1 cellular context compared by ENCODE assay signal in the genomic region with DNA sequence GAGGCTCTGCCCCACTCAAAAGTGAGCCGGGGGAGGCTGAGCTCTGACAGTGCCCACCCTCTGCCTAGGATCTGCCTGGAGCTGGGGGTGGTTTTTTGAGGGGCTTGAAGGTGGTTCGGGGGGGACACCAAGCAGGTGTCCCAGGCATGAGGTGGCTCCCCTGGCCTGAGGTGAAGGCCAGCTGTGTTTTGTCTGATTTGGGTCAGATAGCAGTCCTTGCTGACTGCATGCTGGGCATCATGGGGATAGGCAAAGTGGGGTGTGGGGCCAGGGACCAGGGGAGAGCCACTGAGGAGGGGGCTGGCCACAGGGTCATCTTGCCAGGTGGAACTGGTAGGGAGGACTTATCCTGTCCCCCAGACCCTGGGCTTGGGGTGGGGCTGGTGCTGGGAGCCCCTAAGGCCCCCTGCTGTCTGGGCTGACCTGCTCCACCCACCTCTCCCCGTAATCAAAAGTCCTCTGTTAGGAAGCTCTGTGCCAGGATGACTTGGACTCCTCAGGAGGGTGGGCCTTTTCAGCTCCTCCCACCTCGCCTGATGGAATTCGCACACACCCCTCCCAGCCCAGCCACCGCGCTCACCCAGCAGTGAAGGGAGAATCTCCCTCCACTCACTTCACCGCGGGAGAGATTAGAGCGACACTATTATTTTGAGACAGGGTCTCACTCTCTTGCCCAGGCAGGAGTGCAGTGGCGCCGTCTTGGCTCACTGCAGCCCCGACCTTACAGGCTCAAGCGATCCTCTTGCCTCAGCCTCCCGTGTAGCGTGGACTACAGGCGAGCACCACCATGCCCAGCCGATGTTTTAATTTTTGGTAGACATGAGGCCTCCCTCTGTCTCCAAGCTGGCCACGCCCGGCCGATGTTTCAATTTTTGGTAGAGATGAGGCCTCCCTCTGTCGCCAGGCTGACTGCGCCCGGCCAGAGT.
TF ChIP-seq lines count a peak whose summit lies in the region.

No MANE protein-coding gene starts in this region.

TF ChIP-seq in HepG2, 621 proteins besides CTCF, POLR2A, EP300 and RAD21 (continued from another document and continues in another):
- TF ChIP-seq MED13 (CRISPR knock-in tag; IDR thresholded peaks at IDR 0.05) = 0 out of 2 replicates have a peak, but pooled peaks have one; percentile 60
- peak; percentile 90; the same call in 1 of the 2 replicates for TF ChIP-seq ZNF460 (CRISPR knock-in tag; IDR thresholded peaks at IDR 0.05; ENCODE audit: borderline replicate concordance)
- TF ChIP-seq, protein P1, sequence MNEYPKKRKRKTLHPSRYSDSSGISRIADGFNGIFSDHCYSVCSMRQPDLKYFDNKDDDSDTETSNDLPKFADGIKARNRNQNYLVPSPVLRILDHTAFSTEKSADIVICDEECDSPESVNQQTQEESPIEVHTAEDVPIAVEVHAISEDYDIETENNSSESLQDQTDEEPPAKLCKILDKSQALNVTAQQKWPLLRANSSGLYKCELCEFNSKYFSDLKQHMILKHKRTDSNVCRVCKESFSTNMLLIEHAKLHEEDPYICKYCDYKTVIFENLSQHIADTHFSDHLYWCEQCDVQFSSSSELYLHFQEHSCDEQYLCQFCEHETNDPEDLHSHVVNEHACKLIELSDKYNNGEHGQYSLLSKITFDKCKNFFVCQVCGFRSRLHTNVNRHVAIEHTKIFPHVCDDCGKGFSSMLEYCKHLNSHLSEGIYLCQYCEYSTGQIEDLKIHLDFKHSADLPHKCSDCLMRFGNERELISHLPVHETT (CRISPR knock-in tag; conservative IDR thresholded peaks at IDR 0.05) = no peak
- TF ChIP-seq STAG1 (CRISPR knock-in tag; IDR thresholded peaks at IDR 0.05) = no peak
- TF ChIP-seq, protein P2, sequence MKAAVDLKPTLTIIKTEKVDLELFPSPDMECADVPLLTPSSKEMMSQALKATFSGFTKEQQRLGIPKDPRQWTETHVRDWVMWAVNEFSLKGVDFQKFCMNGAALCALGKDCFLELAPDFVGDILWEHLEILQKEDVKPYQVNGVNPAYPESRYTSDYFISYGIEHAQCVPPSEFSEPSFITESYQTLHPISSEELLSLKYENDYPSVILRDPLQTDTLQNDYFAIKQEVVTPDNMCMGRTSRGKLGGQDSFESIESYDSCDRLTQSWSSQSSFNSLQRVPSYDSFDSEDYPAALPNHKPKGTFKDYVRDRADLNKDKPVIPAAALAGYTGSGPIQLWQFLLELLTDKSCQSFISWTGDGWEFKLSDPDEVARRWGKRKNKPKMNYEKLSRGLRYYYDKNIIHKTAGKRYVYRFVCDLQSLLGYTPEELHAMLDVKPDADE (CRISPR knock-in tag; IDR thresholded peaks at IDR 0.05) = 0 out of 2 replicates have a peak, but pooled peaks have one; percentile 26
- TF ChIP-seq, protein P3, sequence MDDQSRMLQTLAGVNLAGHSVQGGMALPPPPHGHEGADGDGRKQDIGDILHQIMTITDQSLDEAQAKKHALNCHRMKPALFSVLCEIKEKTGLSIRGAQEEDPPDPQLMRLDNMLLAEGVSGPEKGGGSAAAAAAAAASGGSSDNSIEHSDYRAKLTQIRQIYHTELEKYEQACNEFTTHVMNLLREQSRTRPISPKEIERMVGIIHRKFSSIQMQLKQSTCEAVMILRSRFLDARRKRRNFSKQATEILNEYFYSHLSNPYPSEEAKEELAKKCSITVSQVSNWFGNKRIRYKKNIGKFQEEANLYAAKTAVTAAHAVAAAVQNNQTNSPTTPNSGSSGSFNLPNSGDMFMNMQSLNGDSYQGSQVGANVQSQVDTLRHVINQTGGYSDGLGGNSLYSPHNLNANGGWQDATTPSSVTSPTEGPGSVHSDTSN (CRISPR knock-in tag; IDR thresholded peaks at IDR 0.05; ENCODE audit: borderline replicate concordance) = no peak
- TF ChIP-seq ZBTB7B (CRISPR knock-in tag; IDR thresholded peaks at IDR 0.05) = peak; percentile 62; the same call in 1 of the 2 replicates
- TF ChIP-seq, protein P4, sequence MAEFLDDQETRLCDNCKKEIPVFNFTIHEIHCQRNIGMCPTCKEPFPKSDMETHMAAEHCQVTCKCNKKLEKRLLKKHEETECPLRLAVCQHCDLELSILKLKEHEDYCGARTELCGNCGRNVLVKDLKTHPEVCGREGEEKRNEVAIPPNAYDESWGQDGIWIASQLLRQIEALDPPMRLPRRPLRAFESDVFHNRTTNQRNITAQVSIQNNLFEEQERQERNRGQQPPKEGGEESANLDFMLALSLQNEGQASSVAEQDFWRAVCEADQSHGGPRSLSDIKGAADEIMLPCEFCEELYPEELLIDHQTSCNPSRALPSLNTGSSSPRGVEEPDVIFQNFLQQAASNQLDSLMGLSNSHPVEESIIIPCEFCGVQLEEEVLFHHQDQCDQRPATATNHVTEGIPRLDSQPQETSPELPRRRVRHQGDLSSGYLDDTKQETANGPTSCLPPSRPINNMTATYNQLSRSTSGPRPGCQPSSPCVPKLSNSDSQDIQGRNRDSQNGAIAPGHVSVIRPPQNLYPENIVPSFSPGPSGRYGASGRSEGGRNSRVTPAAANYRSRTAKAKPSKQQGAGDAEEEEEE (CRISPR knock-in tag; IDR thresholded peaks at IDR 0.05; ENCODE audit: borderline replicate concordance) = no peak
- TF ChIP-seq MIER3 (CRISPR knock-in tag; IDR thresholded peaks at IDR 0.05; ENCODE audit: borderline replicate concordance) = no peak
- TF ChIP-seq, protein P5, sequence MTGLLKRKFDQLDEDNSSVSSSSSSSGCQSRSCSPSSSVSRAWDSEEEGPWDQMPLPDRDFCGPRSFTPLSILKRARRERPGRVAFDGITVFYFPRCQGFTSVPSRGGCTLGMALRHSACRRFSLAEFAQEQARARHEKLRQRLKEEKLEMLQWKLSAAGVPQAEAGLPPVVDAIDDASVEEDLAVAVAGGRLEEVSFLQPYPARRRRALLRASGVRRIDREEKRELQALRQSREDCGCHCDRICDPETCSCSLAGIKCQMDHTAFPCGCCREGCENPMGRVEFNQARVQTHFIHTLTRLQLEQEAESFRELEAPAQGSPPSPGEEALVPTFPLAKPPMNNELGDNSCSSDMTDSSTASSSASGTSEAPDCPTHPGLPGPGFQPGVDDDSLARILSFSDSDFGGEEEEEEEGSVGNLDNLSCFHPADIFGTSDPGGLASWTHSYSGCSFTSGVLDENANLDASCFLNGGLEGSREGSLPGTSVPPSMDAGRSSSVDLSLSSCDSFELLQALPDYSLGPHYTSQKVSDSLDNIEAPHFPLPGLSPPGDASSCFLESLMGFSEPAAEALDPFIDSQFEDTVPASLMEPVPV (CRISPR knock-in tag; IDR thresholded peaks at IDR 0.05) = peak; percentile 36; the same call in 1 of the 2 replicates
- no peak for TF ChIP-seq CC2D1A (CRISPR knock-in tag; IDR thresholded peaks at IDR 0.05)
- TF ChIP-seq ZNF160 (CRISPR knock-in tag; IDR thresholded peaks at IDR 0.05) = no peak
- no peak for TF ChIP-seq ZNF557 (CRISPR knock-in tag; IDR thresholded peaks at IDR 0.05)
- TF ChIP-seq, protein P6, sequence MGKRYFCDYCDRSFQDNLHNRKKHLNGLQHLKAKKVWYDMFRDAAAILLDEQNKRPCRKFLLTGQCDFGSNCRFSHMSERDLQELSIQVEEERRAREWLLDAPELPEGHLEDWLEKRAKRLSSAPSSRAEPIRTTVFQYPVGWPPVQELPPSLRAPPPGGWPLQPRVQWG (CRISPR knock-in tag; IDR thresholded peaks at IDR 0.05; ENCODE audit: borderline replicate concordance, low read depth) = no peak
- TF ChIP-seq, protein P7, sequence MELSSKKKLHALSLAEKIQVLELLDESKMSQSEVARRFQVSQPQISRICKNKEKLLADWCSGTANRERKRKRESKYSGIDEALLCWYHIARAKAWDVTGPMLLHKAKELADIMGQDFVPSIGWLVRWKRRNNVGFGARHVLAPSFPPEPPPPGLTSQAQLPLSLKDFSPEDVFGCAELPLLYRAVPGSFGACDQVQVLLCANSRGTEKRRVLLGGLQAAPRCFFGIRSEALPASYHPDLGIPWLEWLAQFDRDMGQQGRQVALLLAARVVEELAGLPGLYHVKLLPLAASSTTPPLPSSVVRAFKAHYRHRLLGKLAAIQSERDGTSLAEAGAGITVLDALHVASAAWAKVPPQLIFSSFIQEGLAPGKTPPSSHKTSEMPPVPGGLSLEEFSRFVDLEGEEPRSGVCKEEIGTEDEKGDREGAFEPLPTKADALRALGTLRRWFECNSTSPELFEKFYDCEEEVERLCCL (CRISPR knock-in tag; IDR thresholded peaks at IDR 0.05; ENCODE audit: borderline replicate concordance) = no peak
- TF ChIP-seq ZBTB8A (CRISPR knock-in tag; IDR thresholded peaks at IDR 0.05; ENCODE audit: borderline replicate concordance, low read depth) = no peak
- 0 out of 2 replicates have a peak, but pooled peaks have one; percentile 54 for TF ChIP-seq CCDC6 (CRISPR knock-in tag; IDR thresholded peaks at IDR 0.05)
- TF ChIP-seq, protein P8, sequence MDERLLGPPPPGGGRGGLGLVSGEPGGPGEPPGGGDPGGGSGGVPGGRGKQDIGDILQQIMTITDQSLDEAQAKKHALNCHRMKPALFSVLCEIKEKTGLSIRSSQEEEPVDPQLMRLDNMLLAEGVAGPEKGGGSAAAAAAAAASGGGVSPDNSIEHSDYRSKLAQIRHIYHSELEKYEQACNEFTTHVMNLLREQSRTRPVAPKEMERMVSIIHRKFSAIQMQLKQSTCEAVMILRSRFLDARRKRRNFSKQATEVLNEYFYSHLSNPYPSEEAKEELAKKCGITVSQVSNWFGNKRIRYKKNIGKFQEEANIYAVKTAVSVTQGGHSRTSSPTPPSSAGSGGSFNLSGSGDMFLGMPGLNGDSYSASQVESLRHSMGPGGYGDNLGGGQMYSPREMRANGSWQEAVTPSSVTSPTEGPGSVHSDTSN (CRISPR knock-in tag; IDR thresholded peaks at IDR 0.05) = no peak
- peak; percentile 50; the same call in 1 of the 2 replicates for TF ChIP-seq RXRA (CRISPR knock-in tag; IDR thresholded peaks at IDR 0.05)
- TF ChIP-seq NRL (CRISPR knock-in tag; IDR thresholded peaks at IDR 0.05; ENCODE audit: borderline replicate concordance) = no peak; the same call in 1 of the 2 replicates
- TF ChIP-seq ZNF264 (CRISPR knock-in tag; IDR thresholded peaks at IDR 0.05) = no peak
- TF ChIP-seq ZNF232 (CRISPR knock-in tag; IDR thresholded peaks at IDR 0.05; ENCODE audit: borderline replicate concordance) = no peak
- TF ChIP-seq, protein P9, sequence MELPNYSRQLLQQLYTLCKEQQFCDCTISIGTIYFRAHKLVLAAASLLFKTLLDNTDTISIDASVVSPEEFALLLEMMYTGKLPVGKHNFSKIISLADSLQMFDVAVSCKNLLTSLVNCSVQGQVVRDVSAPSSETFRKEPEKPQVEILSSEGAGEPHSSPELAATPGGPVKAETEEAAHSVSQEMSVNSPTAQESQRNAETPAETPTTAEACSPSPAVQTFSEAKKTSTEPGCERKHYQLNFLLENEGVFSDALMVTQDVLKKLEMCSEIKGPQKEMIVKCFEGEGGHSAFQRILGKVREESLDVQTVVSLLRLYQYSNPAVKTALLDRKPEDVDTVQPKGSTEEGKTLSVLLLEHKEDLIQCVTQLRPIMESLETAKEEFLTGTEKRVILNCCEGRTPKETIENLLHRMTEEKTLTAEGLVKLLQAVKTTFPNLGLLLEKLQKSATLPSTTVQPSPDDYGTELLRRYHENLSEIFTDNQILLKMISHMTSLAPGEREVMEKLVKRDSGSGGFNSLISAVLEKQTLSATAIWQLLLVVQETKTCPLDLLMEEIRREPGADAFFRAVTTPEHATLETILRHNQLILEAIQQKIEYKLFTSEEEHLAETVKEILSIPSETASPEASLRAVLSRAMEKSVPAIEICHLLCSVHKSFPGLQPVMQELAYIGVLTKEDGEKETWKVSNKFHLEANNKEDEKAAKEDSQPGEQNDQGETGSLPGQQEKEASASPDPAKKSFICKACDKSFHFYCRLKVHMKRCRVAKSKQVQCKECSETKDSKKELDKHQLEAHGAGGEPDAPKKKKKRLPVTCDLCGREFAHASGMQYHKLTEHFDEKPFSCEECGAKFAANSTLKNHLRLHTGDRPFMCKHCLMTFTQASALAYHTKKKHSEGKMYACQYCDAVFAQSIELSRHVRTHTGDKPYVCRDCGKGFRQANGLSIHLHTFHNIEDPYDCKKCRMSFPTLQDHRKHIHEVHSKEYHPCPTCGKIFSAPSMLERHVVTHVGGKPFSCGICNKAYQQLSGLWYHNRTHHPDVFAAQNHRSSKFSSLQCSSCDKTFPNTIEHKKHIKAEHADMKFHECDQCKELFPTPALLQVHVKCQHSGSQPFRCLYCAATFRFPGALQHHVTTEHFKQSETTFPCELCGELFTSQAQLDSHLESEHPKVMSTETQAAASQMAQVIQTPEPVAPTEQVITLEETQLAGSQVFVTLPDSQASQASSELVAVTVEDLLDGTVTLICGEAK (IDR thresholded peaks at IDR 0.05) = no peak
- TF ChIP-seq, protein P9 (CRISPR knock-in tag; IDR thresholded peaks at IDR 0.05) = no peak
- TF ChIP-seq, protein P10, sequence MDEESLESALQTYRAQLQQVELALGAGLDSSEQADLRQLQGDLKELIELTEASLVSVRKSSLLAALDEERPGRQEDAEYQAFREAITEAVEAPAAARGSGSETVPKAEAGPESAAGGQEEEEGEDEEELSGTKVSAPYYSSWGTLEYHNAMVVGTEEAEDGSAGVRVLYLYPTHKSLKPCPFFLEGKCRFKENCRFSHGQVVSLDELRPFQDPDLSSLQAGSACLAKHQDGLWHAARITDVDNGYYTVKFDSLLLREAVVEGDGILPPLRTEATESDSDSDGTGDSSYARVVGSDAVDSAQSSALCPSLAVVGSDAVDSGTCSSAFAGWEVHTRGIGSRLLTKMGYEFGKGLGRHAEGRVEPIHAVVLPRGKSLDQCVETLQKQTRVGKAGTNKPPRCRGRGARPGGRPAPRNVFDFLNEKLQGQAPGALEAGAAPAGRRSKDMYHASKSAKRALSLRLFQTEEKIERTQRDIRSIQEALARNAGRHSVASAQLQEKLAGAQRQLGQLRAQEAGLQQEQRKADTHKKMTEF (CRISPR knock-in tag; IDR thresholded peaks at IDR 0.05) = no peak
- TF ChIP-seq ZSCAN21 (CRISPR knock-in tag; IDR thresholded peaks at IDR 0.05; ENCODE audit: borderline replicate concordance) = no peak
- TF ChIP-seq JUN (CRISPR knock-in tag; IDR thresholded peaks at IDR 0.05) = no peak
- no peak for TF ChIP-seq KAT8 (CRISPR knock-in tag; IDR thresholded peaks at IDR 0.05)
- TF ChIP-seq U2AF2 (IDR thresholded peaks at IDR 0.05; ENCODE audit: low read depth, low read length) = no peak
- peak; percentile 15; the same call in 1 of the 2 replicates for TF ChIP-seq ZNF331 (CRISPR knock-in tag; IDR thresholded peaks at IDR 0.05)
